21 cellular contexts compared by ENCODE assay signal in genomic region chr1:22658385-22659163, GRCh38. TPM values are rescaled to one million over a fixed set of nuclear protein-coding genes. Genes with fewer than 3 reads are reported as not detected.
DNase-seq lines count a peak whose midpoint lies in the region; ATAC-seq and TF ChIP-seq lines count a peak whose summit lies in the region.
"Had no signal": no experiment of that assay in that cellular context is flagged by ENCODE, and none has a peak within 500 bp of the region (broad histone marks: within the 10 kb centered on the region; RNA-seq: fewer than 3 reads in every experiment).

No MANE protein-coding gene starts in this region.

- H3K9me3 ChIP-seq in DND-41 (ENCODE audit: insufficient read depth, low read length, severe bottlenecking) (no peaks in the 10 kb centered on the region), HCT116 (ENCODE audit: control insufficient read depth in 1 of 2, insufficient read depth in 1 of 2, low read depth in 1 of 2, low read length in 2 of 2) (no peaks in the 10 kb centered on the region), ovary (no peaks in the 10 kb centered on the region)
- H3K9me3 ChIP-seq: HAP-1 had no signal

- H3K9me2 ChIP-seq in HCT116 (ENCODE audit: insufficient read depth): no peaks in the 10 kb centered on the region

- no peaks in the 10 kb centered on the region for H3K9me3 Mint-ChIP-seq in neural crest cell
- H3K9me3 Mint-ChIP-seq: activated T-helper 2 cell treated with anti-CD3 and anti-CD28 coated beads, Interferon-gamma antibody, Interleukin-2, Interleukin-4, amounts not matched to agents 10 μg/mL and 5 μg/mL and 100 μg/mL, durations not matched to agents 14 hours and 24 hours and 36 hours had no signal

- H3K4me1 Mint-ChIP-seq in neural crest cell: peaks cover 7% of the 10 kb centered on the region
- H3K4me1 Mint-ChIP-seq: naive thymus-derived CD4-positive, alpha-beta T cell had no signal

- H3K79me2 ChIP-seq in DND-41 (ENCODE audit: insufficient read depth, low read length): no peaks in the 10 kb centered on the region
- H3K79me2 ChIP-seq in HCT116 (ENCODE audit: insufficient read depth, low read length): no peaks in the 10 kb centered on the region

- no peak for DNase-seq in DND-41
- DNase-seq in HCT116 (ENCODE audit: low read depth, low spot score): no peak
- DNase-seq in neural crest cell (ENCODE audit: low read depth, low spot score): no peak
- no peak for DNase-seq in ovary
- no peak for DNase-seq in effector CD8-positive, alpha-beta T cell (lab: John Stamatoyannopoulos, UW)
- DNase-seq: activated CD4-positive, CD25-positive, alpha-beta regulatory T cell; C1 segment of cervical spinal cord; Kasumi-1; naive thymus-derived CD4-positive, alpha-beta T cell; NCI-H1694; NCI-H69; T-helper 1 cell had no signal

- H3K4me1 ChIP-seq in DND-41 (ENCODE audit: insufficient read depth, low read length) (no peaks in the 10 kb centered on the region), HCT116 (ENCODE audit: control insufficient read depth in 1 of 2, insufficient read depth in 2 of 2, low read length in 2 of 2) (no peaks in the 10 kb centered on the region), ovary (ENCODE audit: insufficient read depth) (no peaks in the 10 kb centered on the region)
- H3K4me1 ChIP-seq: HAP-1 had no signal

- H3K9ac ChIP-seq in DND-41 (ENCODE audit: low read depth, low read length) (no peak overlapping the region), HCT116 (ENCODE audit: low read length) (no peak overlapping the region)

- intact Hi-C loops in HCT116 (cut with micrococcal nuclease): no loop called here
- intact Hi-C loops in ovary (cut with DNase I): no loop called here

- peak; percentile 32 for TF ChIP-seq CTCF in DND-41 (IDR thresholded peaks at IDR 0.05; ENCODE audit: borderline replicate concordance, extremely low read depth, low read length, poor library complexity, severe bottlenecking)
- TF ChIP-seq CTCF in HCT116 (IDR thresholded peaks at IDR 0.05 in 2 of 3, conservative IDR thresholded peaks at IDR 0.05 in 1 of 3; ENCODE audit: borderline replicate concordance in 1 of 3, insufficient read depth in 1 of 3, low read depth in 2 of 3, low read length in 2 of 3): peak in 2 of 3 experiments; percentile 48 to 59; a peak in 4 of 6 replicates
- TF ChIP-seq CTCF in VCaP (conservative IDR thresholded peaks at IDR 0.05): 0 out of 2 replicates have a peak, but pooled peaks have one; percentile 22
- TF ChIP-seq CTCF in neural crest cell (conservative IDR thresholded peaks at IDR 0.05): peak; percentile 26
- TF ChIP-seq CTCF in ovary (IDR thresholded peaks at IDR 0.05): no peak

- no peaks in the 10 kb centered on the region for H3K36me3 ChIP-seq in DND-41 (ENCODE audit: insufficient read depth, low read length)
- H3K36me3 ChIP-seq in HCT116 (ENCODE audit: control insufficient read depth in 1 of 2, insufficient read depth in 2 of 2, low read length in 2 of 2): no peaks in the 10 kb centered on the region
- H3K36me3 ChIP-seq in ovary: no peaks in the 10 kb centered on the region
- H3K36me3 ChIP-seq: HAP-1 had no signal

- ATAC-seq in DND-41 (ENCODE audit: insufficient read depth, low read depth) (no peak), HCT116 (peak; percentile 65), GM21619 (IDR thresholded peaks at IDR 0.05; ENCODE audit: unreplicated experiment) (no peak)
- ATAC-seq: naive thymus-derived CD4-positive, alpha-beta T cell had no signal

- POLR2A ChIA-PET in HCT116 (lab: Charles Lee): no interaction called here

- peaks cover 6% of the 10 kb centered on the region; the same call in 1 of the 2 replicates for H4K20me1 ChIP-seq in DND-41 (ENCODE audit: insufficient read depth, low read length)
- H4K20me1 ChIP-seq in HCT116 (ENCODE audit: insufficient read depth): no peaks in the 10 kb centered on the region

- peaks cover 32% of the 10 kb centered on the region for H3K27me3 Mint-ChIP-seq in neural crest cell (ENCODE audit: low read depth)

- TF ChIP-seq POLR2A in HCT116 (IDR thresholded peaks at IDR 0.05; ENCODE audit: borderline replicate concordance, extremely low read depth, insufficient read depth, insufficient read length) (no peak), ovary (IDR thresholded peaks at IDR 0.05) (no peak)

- 64 to 77% (median 71%) methylated on average over 3 of the region's 3 CpGs for WGBS in ovary, 3 donors

- no peak overlapping the region for H3K4me2 ChIP-seq in DND-41 (ENCODE audit: insufficient read depth, low read length)
- H3K4me2 ChIP-seq in HCT116 (ENCODE audit: low read length): no peak overlapping the region

- CTCF ChIA-PET in HCT116 (lab: Charles Lee): no interaction called here

- no peak overlapping the region for H3K27ac ChIP-seq in DND-41 (ENCODE audit: low read length)
- H3K27ac ChIP-seq in HCT116 (ENCODE audit: low read depth, low read length): no peak overlapping the region
- H3K27ac ChIP-seq in VCaP: no peak overlapping the region
- H3K27ac ChIP-seq in ovary: no peak overlapping the region

- no peaks in the 10 kb centered on the region for H3K36me3 Mint-ChIP-seq in neural crest cell (ENCODE audit: low read depth)
- H3K36me3 Mint-ChIP-seq: naive thymus-derived CD4-positive, alpha-beta T cell had no signal

- RAD21 ChIA-PET in HCT116 (lab: Charles Lee; ENCODE audit: low non-redundant PET in 1 of 2, low total read pairs in 2 of 2, uncharacterized antibody in 2 of 2, unreplicated experiment in 2 of 2): no interaction called here

- no peak overlapping the region for H2AFZ ChIP-seq in DND-41 (ENCODE audit: low read depth, low read length)
- no peak overlapping the region for H2AFZ ChIP-seq in HCT116 (ENCODE audit: low read depth, low read length, poor library complexity, severe bottlenecking)

- no TSS peak for BruUV-seq in HCT116 (replicated peaks; lab: Mats Ljungman, UMichigan)

- H3K4me3 Mint-ChIP-seq in neural crest cell: no peak overlapping the region
- H3K4me3 Mint-ChIP-seq: naive thymus-derived CD4-positive, alpha-beta T cell had no signal

- peaks cover 10% of the 10 kb centered on the region for H3K27me3 ChIP-seq in DND-41 (ENCODE audit: insufficient read depth, low read length, poor library complexity)
- H3K27me3 ChIP-seq in HCT116 (ENCODE audit: insufficient read depth, low read length): peaks cover 19% of the 10 kb centered on the region; the same call in 1 of the 2 replicates
- H3K27me3 ChIP-seq in ovary: no peaks in the 10 kb centered on the region

- no peak overlapping the region for H3K4me3 ChIP-seq in DND-41 (ENCODE audit: low read depth in 1 of 2, low read length in 2 of 2)
- H3K4me3 ChIP-seq in HCT116 (replicated peaks in 1 of 2; ENCODE audit: low read depth in 1 of 2, low read length in 2 of 2): no peak overlapping the region
- no peak overlapping the region for H3K4me3 ChIP-seq in ovary
- H3K4me3 ChIP-seq: HAP-1, lung had no signal

- H3K27ac Mint-ChIP-seq in neural crest cell (ENCODE audit: unreplicated experiment): no peak overlapping the region
- H3K27ac Mint-ChIP-seq: activated T-helper 2 cell treated with anti-CD3 and anti-CD28 coated beads, Interferon-gamma antibody, Interleukin-2, Interleukin-4, amounts not matched to agents 10 μg/mL and 5 μg/mL and 100 μg/mL, durations not matched to agents 14 hours and 24 hours and 36 hours had no signal

- no peak for TF ChIP-seq RAD21 in HCT116 (IDR thresholded peaks at IDR 0.05; ENCODE audit: low read depth)

- no peak for TF ChIP-seq EP300 in ovary (IDR thresholded peaks at IDR 0.05)

TF ChIP-seq in HCT116, 20 proteins besides CTCF, POLR2A, EP300 and RAD21:
- TF ChIP-seq POLR2AphosphoS5 (IDR thresholded peaks at IDR 0.05; ENCODE audit: low read depth, low read length): no peak
- TF ChIP-seq EGR1 (IDR thresholded peaks at IDR 0.05; ENCODE audit: low read depth): no peak
- TF ChIP-seq ZFX (IDR thresholded peaks at IDR 0.05): no peak
- TF ChIP-seq FOSL1 (IDR thresholded peaks at IDR 0.05; ENCODE audit: low read depth): no peak
- TF ChIP-seq SP1 (IDR thresholded peaks at IDR 0.05; ENCODE audit: low read depth): no peak
- no peak for TF ChIP-seq MAX (IDR thresholded peaks at IDR 0.05)
- no peak for TF ChIP-seq EZH2 (IDR thresholded peaks at IDR 0.05)
- no peak for TF ChIP-seq TCF7L2 (IDR thresholded peaks at IDR 0.05; ENCODE audit: borderline replicate concordance, extremely low read depth, insufficient read depth, insufficient read length)
- TF ChIP-seq YY1 (IDR thresholded peaks at IDR 0.05; ENCODE audit: extremely low read depth, insufficient replicate concordance, low read depth, low read length): no peak
- no peak for TF ChIP-seq CEBPB (IDR thresholded peaks at IDR 0.05; ENCODE audit: low read depth)

RNA-seq across cellular contexts. Expression of gene C1QB, which starts 5.5 kb away (rescaled TPM):
- 0.32 TPM for total RNA-seq in HCT116 (2021; ENCODE audit: unreplicated experiment)
- polyA plus RNA-seq in HCT116 (2012): not detected in 2 replicates
- not detected in 2 replicates for total RNA-seq in neural crest cell
- 100 to 1,000 TPM in 4 of 7 donors, 10 to 100 TPM in 3; 26.5 to 206 (median 117) TPM for total RNA-seq in ovary
- 10 to 100 TPM; 85.4 to 96.7 TPM for polyA plus RNA-seq in ovary
- total RNA-seq: activated CD8-positive, alpha-beta memory T cell treated with anti-CD3 and anti-CD28 coated beads for 36 hours; activated T-helper 2 cell treated with anti-CD3 and anti-CD28 coated beads, Interferon-gamma antibody, Interleukin-2, Interleukin-4, amounts not matched to agents 10 μg/mL and 5 μg/mL and 100 μg/mL, durations not matched to agents 14 hours and 24 hours and 36 hours; Daoy; pulmonary artery endothelial cell; RPMI7951 had no signal
- polyA plus RNA-seq: naive thymus-derived CD4-positive, alpha-beta T cell had no signal

RNA-seq across cellular contexts. Expression of gene C1QC, which starts 15.1 kb away (rescaled TPM):
- total RNA-seq in HCT116 (2021; ENCODE audit: unreplicated experiment): 0.59 TPM
- not detected in 2 replicates for polyA plus RNA-seq in HCT116 (2012)
- total RNA-seq in neural crest cell: not detected in 2 replicates
- 100 to 1,000 TPM in 2 of 7 donors, 10 to 100 TPM in 5; 30.2 to 136 (median 51.1) TPM for total RNA-seq in ovary
- 10 to 100 TPM; 31.4 to 52.8 TPM for polyA plus RNA-seq in ovary
- total RNA-seq: activated CD8-positive, alpha-beta memory T cell treated with anti-CD3 and anti-CD28 coated beads for 36 hours; activated T-helper 2 cell treated with anti-CD3 and anti-CD28 coated beads, Interferon-gamma antibody, Interleukin-2, Interleukin-4, amounts not matched to agents 10 μg/mL and 5 μg/mL and 100 μg/mL, durations not matched to agents 14 hours and 24 hours and 36 hours; Daoy; pulmonary artery endothelial cell; RPMI7951 had no signal
- polyA plus RNA-seq: naive thymus-derived CD4-positive, alpha-beta T cell had no signal

RNA-seq across cellular contexts. Expression of gene C1QA, which starts 22.1 kb away (rescaled TPM):
- total RNA-seq in HCT116 (2021; ENCODE audit: unreplicated experiment) (0.91 TPM), neural crest cell (not detected in 2 replicates), ovary (10 to 100 TPM; 26.8 to 87.0 (median 52.7) TPM)
- polyA plus RNA-seq in HCT116 (2012): not detected in 2 replicates
- polyA plus RNA-seq in ovary: 10 to 100 TPM; 43.7 to 89.6 TPM
- total RNA-seq: activated CD8-positive, alpha-beta memory T cell treated with anti-CD3 and anti-CD28 coated beads for 36 hours; activated T-helper 2 cell treated with anti-CD3 and anti-CD28 coated beads, Interferon-gamma antibody, Interleukin-2, Interleukin-4, amounts not matched to agents 10 μg/mL and 5 μg/mL and 100 μg/mL, durations not matched to agents 14 hours and 24 hours and 36 hours; Daoy; pulmonary artery endothelial cell; RPMI7951 had no signal
- polyA plus RNA-seq: naive thymus-derived CD4-positive, alpha-beta T cell had no signal

RNA-seq across cellular contexts. Expression of gene EPHB2, which starts 52.1 kb away (rescaled TPM):
- total RNA-seq in HCT116 (2021; ENCODE audit: unreplicated experiment) (19.5 TPM), neural crest cell (57.2 and 60.3 TPM in 2 replicates), ovary (10 to 100 TPM in 5 of 7 donors, 1 to 10 TPM in 2; 2.5 to 55.1 (median 20.9) TPM)
- polyA plus RNA-seq in HCT116 (2012): 19.4 and 22.0 TPM in 2 replicates
- polyA plus RNA-seq in ovary: 1 to 10 TPM; 3.1 to 5.1 TPM
- total RNA-seq: activated T-helper 2 cell treated with anti-CD3 and anti-CD28 coated beads, Interferon-gamma antibody, Interleukin-2, Interleukin-4, amounts not matched to agents 10 μg/mL and 5 μg/mL and 100 μg/mL, durations not matched to agents 14 hours and 24 hours and 36 hours had no signal
- polyA plus RNA-seq: naive thymus-derived CD4-positive, alpha-beta T cell had no signal

Comparison
In these comparisons a context has a peak if more than half of its experiments do, and no peak if none do; other contexts are left out.
1. CTCF ChIP-seq: peak in DND-41 (single experiment), HCT116 (2 of 3), VCaP (single experiment) and neural crest cell (single experiment); none in ovary (0 of 3).
2. RNA of gene C1QB, which starts 5.5 kb away (total RNA-seq): 26.5 to 206 TPM in ovary; 0.32 TPM in HCT116 (single experiment) and not detected in neural crest cell; every median in the first group is over 10 times any median in the second.
3. RNA of gene C1QC, which starts 15.1 kb away (total RNA-seq): 30.2 to 136 TPM in ovary; 0.59 TPM in HCT116 (single experiment) and not detected in neural crest cell; every median in the first group is over 10 times any median in the second.
4. RNA of gene C1QA, which starts 22.1 kb away (total RNA-seq): 26.8 to 87.0 TPM in ovary; 0.91 TPM in HCT116 (single experiment) and not detected in neural crest cell; every median in the first group is over 10 times any median in the second.